In the genomic region with DNA sequence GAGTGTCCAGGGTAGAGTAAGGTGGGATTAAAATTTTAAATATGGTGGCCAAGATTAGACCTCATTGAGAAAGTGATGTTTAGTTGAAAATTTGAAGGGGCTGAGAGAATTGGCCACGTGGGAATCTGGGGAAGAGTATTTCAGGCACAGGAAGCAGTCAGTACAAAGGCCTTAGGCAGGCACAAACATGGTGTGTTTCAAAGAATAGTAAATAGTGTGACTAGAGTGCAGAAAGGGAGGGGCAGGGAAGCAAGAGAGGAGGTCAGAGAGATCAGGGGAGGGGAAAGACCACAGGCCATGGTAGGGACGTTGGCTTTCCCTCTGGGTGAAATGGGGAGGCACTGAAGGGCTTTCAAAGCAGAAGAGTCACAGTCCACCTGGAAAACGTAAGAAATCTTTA, we compare ENCODE assay signal across 2 cellular contexts.
TF ChIP-seq lines count a peak whose summit lies in the region.

No MANE protein-coding gene starts in this region.

TF ChIP-seq in HepG2, 621 proteins besides CTCF, POLR2A, EP300 and RAD21 (continues in another document):
- no peak for TF ChIP-seq PRMT3 (CRISPR knock-in tag; IDR thresholded peaks at IDR 0.05; ENCODE audit: borderline replicate concordance, low read depth)
- no peak for TF ChIP-seq XBP1 (CRISPR knock-in tag; IDR thresholded peaks at IDR 0.05)
- no peak for TF ChIP-seq POLR2AphosphoS2 (IDR thresholded peaks at IDR 0.05; ENCODE audit: low read depth, low read length)
- peak; percentile 89 for TF ChIP-seq FOXA3 (CRISPR knock-in tag; IDR thresholded peaks at IDR 0.05)
- TF ChIP-seq FOXO1 (CRISPR knock-in tag; IDR thresholded peaks at IDR 0.05), result peak; percentile 60; the same call in 1 of the 2 replicates
- no peak for TF ChIP-seq TCF7L2 (IDR thresholded peaks at IDR 0.05; ENCODE audit: low read depth, low read length)
- peak; percentile 51; the same call in 1 of the 2 replicates for TF ChIP-seq MED1 (CRISPR knock-in tag; IDR thresholded peaks at IDR 0.05)
- TF ChIP-seq, protein P1, sequence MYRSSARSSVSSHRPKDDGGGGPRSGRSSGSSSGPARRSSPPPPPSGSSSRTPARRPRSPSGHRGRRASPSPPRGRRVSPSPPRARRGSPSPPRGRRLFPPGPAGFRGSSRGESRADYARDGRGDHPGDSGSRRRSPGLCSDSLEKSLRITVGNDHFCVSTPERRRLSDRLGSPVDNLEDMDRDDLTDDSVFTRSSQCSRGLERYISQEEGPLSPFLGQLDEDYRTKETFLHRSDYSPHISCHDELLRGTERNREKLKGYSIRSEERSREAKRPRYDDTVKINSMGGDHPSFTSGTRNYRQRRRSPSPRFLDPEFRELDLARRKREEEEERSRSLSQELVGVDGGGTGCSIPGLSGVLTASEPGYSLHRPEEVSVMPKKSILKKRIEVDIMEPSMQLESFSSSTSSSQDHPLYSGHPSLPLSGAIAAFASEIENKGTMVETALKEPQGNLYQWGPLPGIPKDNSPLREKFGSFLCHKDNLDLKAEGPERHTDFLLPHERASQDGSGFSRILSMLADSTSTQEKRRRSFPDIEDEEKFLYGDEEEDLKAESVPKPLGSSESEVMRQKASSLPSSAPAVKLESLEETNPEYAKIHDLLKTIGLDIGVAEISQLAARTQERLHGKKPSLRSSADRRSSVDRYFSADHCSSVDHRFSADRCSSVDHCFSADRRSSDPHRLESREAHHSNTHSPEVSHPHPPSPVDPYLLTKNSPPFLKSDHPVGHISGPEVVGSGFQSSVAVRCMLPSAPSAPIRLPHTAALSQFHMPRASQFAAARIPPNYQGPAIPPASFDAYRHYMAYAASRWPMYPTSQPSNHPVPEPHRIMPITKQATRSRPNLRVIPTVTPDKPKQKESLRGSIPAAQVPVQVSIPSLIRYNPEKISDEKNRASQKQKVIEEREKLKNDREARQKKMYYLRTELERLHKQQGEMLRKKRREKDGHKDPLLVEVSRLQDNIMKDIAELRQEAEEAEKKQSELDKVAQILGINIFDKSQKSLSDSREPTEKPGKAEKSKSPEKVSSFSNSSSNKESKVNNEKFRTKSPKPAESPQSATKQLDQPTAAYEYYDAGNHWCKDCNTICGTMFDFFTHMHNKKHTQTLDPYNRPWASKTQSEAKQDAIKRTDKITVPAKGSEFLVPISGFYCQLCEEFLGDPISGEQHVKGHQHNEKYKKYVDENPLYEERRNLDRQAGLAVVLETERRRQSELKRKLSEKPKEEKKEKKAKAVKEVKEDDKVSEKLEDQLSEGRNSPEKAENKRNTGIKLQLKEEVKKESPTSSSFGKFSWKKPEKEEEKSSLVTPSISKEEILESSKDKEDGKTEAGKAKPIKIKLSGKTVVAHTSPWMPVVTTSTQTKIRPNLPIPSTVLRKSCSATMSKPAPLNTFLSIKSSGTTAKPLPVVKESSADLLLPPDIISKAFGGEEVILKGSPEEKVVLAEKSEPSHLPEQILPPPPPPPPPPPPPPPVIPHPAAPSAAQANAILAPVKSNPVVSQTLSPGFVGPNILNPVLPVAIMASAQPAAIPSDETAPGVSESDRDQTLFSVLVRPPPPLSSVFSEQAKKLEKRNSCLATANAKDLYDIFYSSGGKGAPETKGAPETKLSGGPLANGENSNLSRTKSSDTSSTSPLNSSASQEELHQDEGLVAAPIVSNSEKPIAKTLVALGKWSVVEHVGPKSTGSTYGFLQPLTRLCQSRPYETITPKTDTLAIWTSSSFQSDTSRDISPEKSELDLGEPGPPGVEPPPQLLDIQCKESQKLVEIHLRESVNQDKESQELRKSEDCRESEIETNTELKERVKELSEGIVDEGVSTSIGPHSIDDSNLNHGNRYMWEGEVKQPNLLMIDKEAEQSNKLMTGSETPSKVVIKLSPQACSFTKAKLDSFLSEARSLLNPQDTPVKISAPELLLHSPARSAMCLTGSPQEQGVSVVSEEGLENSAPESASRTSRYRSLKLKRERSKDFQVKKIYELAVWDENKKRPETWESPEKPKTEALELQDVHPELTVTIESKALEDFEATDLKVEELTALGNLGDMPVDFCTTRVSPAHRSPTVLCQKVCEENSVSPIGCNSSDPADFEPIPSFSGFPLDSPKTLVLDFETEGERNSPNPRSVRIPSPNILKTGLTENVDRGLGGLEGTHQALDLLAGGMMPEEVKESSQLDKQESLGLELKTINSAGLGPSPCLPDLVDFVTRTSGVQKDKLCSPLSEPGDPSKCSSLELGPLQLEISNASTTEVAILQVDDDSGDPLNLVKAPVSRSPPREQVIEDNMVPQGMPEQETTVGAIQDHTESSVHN (CRISPR knock-in tag; IDR thresholded peaks at IDR 0.05), result no peak
- TF ChIP-seq ZNF501 (CRISPR knock-in tag; IDR thresholded peaks at IDR 0.05), result no peak
- TF ChIP-seq ZNF335 (CRISPR knock-in tag; IDR thresholded peaks at IDR 0.05), result no peak
- TF ChIP-seq ESRRA (CRISPR knock-in tag; IDR thresholded peaks at IDR 0.05; ENCODE audit: low read depth), result no peak
- TF ChIP-seq, protein P2, sequence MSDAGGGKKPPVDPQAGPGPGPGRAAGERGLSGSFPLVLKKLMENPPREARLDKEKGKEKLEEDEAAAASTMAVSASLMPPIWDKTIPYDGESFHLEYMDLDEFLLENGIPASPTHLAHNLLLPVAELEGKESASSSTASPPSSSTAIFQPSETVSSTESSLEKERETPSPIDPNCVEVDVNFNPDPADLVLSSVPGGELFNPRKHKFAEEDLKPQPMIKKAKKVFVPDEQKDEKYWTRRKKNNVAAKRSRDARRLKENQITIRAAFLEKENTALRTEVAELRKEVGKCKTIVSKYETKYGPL (CRISPR knock-in tag; IDR thresholded peaks at IDR 0.05), result no peak
- TF ChIP-seq ZNF230 (CRISPR knock-in tag; IDR thresholded peaks at IDR 0.05), result no peak
- TF ChIP-seq, protein P3, sequence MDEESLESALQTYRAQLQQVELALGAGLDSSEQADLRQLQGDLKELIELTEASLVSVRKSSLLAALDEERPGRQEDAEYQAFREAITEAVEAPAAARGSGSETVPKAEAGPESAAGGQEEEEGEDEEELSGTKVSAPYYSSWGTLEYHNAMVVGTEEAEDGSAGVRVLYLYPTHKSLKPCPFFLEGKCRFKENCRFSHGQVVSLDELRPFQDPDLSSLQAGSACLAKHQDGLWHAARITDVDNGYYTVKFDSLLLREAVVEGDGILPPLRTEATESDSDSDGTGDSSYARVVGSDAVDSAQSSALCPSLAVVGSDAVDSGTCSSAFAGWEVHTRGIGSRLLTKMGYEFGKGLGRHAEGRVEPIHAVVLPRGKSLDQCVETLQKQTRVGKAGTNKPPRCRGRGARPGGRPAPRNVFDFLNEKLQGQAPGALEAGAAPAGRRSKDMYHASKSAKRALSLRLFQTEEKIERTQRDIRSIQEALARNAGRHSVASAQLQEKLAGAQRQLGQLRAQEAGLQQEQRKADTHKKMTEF (CRISPR knock-in tag; IDR thresholded peaks at IDR 0.05), result peak; percentile 40; the same call in 1 of the 2 replicates
- TF ChIP-seq, protein P4, sequence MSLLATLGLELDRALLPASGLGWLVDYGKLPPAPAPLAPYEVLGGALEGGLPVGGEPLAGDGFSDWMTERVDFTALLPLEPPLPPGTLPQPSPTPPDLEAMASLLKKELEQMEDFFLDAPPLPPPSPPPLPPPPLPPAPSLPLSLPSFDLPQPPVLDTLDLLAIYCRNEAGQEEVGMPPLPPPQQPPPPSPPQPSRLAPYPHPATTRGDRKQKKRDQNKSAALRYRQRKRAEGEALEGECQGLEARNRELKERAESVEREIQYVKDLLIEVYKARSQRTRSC (CRISPR knock-in tag; IDR thresholded peaks at IDR 0.05; ENCODE audit: low read depth), result no peak
- peak; percentile 59; the same call in 1 of the 2 replicates for TF ChIP-seq SPEN (CRISPR knock-in tag; IDR thresholded peaks at IDR 0.05; ENCODE audit: low read depth)
- peak; percentile 58; the same call in 1 of the 2 replicates for TF ChIP-seq MEF2D (CRISPR knock-in tag; IDR thresholded peaks at IDR 0.05)
- no peak for TF ChIP-seq PCBP2 (optimal IDR thresholded peaks at IDR 0.05; ENCODE audit: low read depth, low read length, poor library complexity, severe bottlenecking)

TF ChIP-seq in WTC11, 78 proteins besides CTCF, POLR2A, EP300 and RAD21:
- TF ChIP-seq, protein P5, sequence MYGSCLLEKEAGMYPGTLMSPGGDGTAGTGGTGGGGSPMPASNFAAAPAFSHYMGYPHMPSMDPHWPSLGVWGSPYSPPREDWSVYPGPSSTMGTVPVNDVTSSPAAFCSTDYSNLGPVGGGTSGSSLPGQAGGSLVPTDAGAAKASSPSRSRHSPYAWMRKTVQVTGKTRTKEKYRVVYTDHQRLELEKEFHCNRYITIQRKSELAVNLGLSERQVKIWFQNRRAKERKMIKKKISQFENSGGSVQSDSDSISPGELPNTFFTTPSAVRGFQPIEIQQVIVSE (CRISPR knock-in tag; IDR thresholded peaks at IDR 0.05; ENCODE audit: borderline replicate concordance), result no peak
